18 cellular contexts compared by ENCODE assay signal in genomic region chr16:83475108-83475507, GRCh38.
A peak's percentile ranks its signal among the peaks of the same experiment; 100 is the strongest.
DNase-seq lines count a peak whose midpoint lies in the region; ATAC-seq, FAIRE-seq and TF ChIP-seq lines count a peak whose summit lies in the region.
"Had no signal": no experiment of that assay in that cellular context is flagged by ENCODE, and none has a peak within 500 bp of the region (broad histone marks: within the 10 kb centered on the region; RNA-seq: fewer than 3 reads in every experiment).

No MANE protein-coding gene starts in this region.

- TF ChIP-seq RAD21 in IMR-90 (IDR thresholded peaks at IDR 0.05; ENCODE audit: low read length): no peak
- TF ChIP-seq RAD21 in K562 (CRISPR knock-in tag; conservative IDR thresholded peaks at IDR 0.05 in 1 of 2, IDR thresholded peaks at IDR 0.05 in 1 of 2): no peak

- no peaks in the 10 kb centered on the region for H3K79me1 ChIP-seq in IMR-90 (ENCODE audit: low read depth in 1 of 2, low read length in 2 of 2)

- no peak overlapping the region for H2BK15ac ChIP-seq in IMR-90 (ENCODE audit: low read depth, low read length)

- no peak overlapping the region for H3K4me2 ChIP-seq in IMR-90 (ENCODE audit: low read depth, low read length)
- no peak overlapping the region; the same call in 1 of the 2 replicates for H3K4me2 ChIP-seq in K562 (ENCODE audit: insufficient read depth, low read length)

- DNase-seq in ELR (ENCODE audit: low read depth) (peak; percentile 42), IMR-90 (peak; percentile 35), K562 (ENCODE audit: extremely low read depth in 1 of 4, low spot score in 3 of 4) (peak in 2 of 4 experiments; percentile 13 to 17), thyroid gland (peak; percentile 6 to 24), NCI-H1930 (lab: John Stamatoyannopoulos, UW) (no peak), GM20000 (ENCODE audit: low spot score) (no peak), adrenal gland (no peak)
- DNase-seq: Caco-2; CD4-positive, CD25-positive, alpha-beta regulatory T cell; DMS153; HCEC 1CT; MM.1S; NCI-H1105; NCI-H1694 treated with DMSO at 0.1 percent for 48 hours; NCI-H774; T-helper 1 cell had no signal

- H3K79me2 ChIP-seq in K562 (ENCODE audit: control insufficient read depth, insufficient read depth, low read length): no peaks in the 10 kb centered on the region

- no peak overlapping the region for H3K56ac ChIP-seq in IMR-90 (ENCODE audit: extremely low read depth, insufficient read depth, low read length)

- H3K9me3 ChIP-seq in IMR-90 (ENCODE audit: control insufficient read depth, insufficient read depth, low read length): no peaks in the 10 kb centered on the region
- no peaks in the 10 kb centered on the region for H3K9me3 ChIP-seq in K562 (replicated peaks; ENCODE audit: control insufficient read depth, insufficient read depth, low read depth, low read length)
- H3K9me3 ChIP-seq in thyroid gland: no peaks in the 10 kb centered on the region
- H3K9me3 ChIP-seq in adrenal gland (replicated peaks in 1 of 3): no peaks in the 10 kb centered on the region
- H3K9me3 ChIP-seq: Caco-2 had no signal

- no peak overlapping the region for H2AK5ac ChIP-seq in IMR-90 (ENCODE audit: low read depth, low read length)

- no peak overlapping the region for H3K4ac ChIP-seq in IMR-90 (ENCODE audit: low read depth, low read length)

- POLR2A ChIA-PET in IMR-90 (lab: Charles Lee; ENCODE audit: unreplicated experiment): no interaction called here
- POLR2A ChIA-PET in K562 (lab: Yijun Ruan, JAX): interaction anchor here (0.6 kb wide), 1 partner anchor 13 kb away, joined by 3 read pairs; no protein-coding TSS in a partner anchor

- 0 out of 2 replicates have a peak overlapping the region, but pooled peaks have one; percentile 13 for H3K14ac ChIP-seq in IMR-90 (replicated peaks; ENCODE audit: low read depth, low read length)

- H2AFZ ChIP-seq in IMR-90 (replicated peaks; ENCODE audit: low read length, poor library complexity): no peak overlapping the region
- H2AFZ ChIP-seq in K562 (ENCODE audit: low read depth, low read length): no peak overlapping the region

- H2AK9ac ChIP-seq in IMR-90 (replicated peaks; ENCODE audit: low read depth, low read length, poor library complexity): no peak overlapping the region

- H3K4me3 ChIP-seq in IMR-90 (ENCODE audit: insufficient read depth, low read depth, low read length): no peak overlapping the region
- H3K4me3 ChIP-seq in K562: no peak overlapping the region
- no peak overlapping the region for H3K4me3 ChIP-seq in thyroid gland (replicated peaks in 1 of 3)
- no peak overlapping the region for H3K4me3 ChIP-seq in adrenal gland

- no peak overlapping the region for H2BK5ac ChIP-seq in IMR-90 (ENCODE audit: low read depth, low read length, poor library complexity, severe bottlenecking)

- TF ChIP-seq POLR2A in IMR-90 (IDR thresholded peaks at IDR 0.05; ENCODE audit: low read depth, low read length) (no peak), K562 (conservative IDR thresholded peaks at IDR 0.05) (no peak), thyroid gland (IDR thresholded peaks at IDR 0.05) (no peak), adrenal gland (IDR thresholded peaks at IDR 0.05) (no peak)

- H4K91ac ChIP-seq in IMR-90 (ENCODE audit: insufficient read depth, low read depth, low read length): no peak overlapping the region

- ATAC-seq in IMR-90 (ENCODE audit: low read depth) (no peak), K562 (peak; percentile 72)
- ATAC-seq: HepG2, SK-N-SH treated with all-trans-retinoic acid at 6 μM for 48 hours had no signal

- H3K9ac ChIP-seq in IMR-90 (ENCODE audit: low read depth, low read length) (no peak overlapping the region), K562 (ENCODE audit: insufficient read depth in 1 of 2, low read depth in 2 of 2, low read length in 2 of 2) (no peak overlapping the region)

- no peak for TF ChIP-seq EP300 in K562 (IDR thresholded peaks at IDR 0.05; ENCODE audit: low read length)

- no TSS peak for BruUV-seq in IMR-90 (replicated peaks; lab: Mats Ljungman, UMichigan)
- BruUV-seq in K562 (replicated peaks; lab: Mats Ljungman, UMichigan): no TSS peak

- no peak overlapping the region for H4K5ac ChIP-seq in IMR-90 (ENCODE audit: low read depth, low read length)

- H3K18ac ChIP-seq in IMR-90 (ENCODE audit: low read depth, low read length): no peak overlapping the region

- intact Hi-C loops in IMR-90 (cut with micrococcal nuclease) (no loop called here), K562 (cut with micrococcal nuclease) (no loop called here), thyroid gland (cut with DNase I) (no loop called here), adrenal gland (cut with DNase I) (no loop called here)

- H2BK120ac ChIP-seq in IMR-90 (ENCODE audit: low read depth, low read length): no peak overlapping the region

- H2BK20ac ChIP-seq in IMR-90 (ENCODE audit: low read depth, low read length): no peak overlapping the region

- H3K9me1 ChIP-seq in IMR-90 (ENCODE audit: insufficient read depth, low read length): no peaks in the 10 kb centered on the region
- H3K9me1 ChIP-seq in K562 (ENCODE audit: control insufficient read depth, insufficient read depth, low read length): no peaks in the 10 kb centered on the region

- no peaks in the 10 kb centered on the region for H3K36me3 ChIP-seq in IMR-90 (ENCODE audit: control insufficient read depth, insufficient read depth, low read length)
- H3K36me3 ChIP-seq in K562 (ENCODE audit: control insufficient read depth, insufficient read depth, low read length): no peaks in the 10 kb centered on the region
- no peaks in the 10 kb centered on the region for H3K36me3 ChIP-seq in thyroid gland
- no peaks in the 10 kb centered on the region for H3K36me3 ChIP-seq in adrenal gland (replicated peaks in 1 of 2)

- peak; percentile 66 for FAIRE-seq in K562 (lab: Jason Lieb, UNC)
- FAIRE-seq: HepG2 had no signal

- CTCF ChIA-PET in IMR-90 (lab: Yijun Ruan, JAX): interaction anchor here (0.5 kb wide), 1 partner anchor 326 kb away, joined by 4 read pairs; no protein-coding TSS in a partner anchor
- CTCF ChIA-PET in K562 (lab: Yijun Ruan, JAX; ENCODE audit: low intra/inter-chr PET ratio): no interaction called here

- in situ Hi-C loops in IMR-90 (cut with MboI; ENCODE audit: low sequenced_read_pairs) (no loop called here), K562 (cut with MboI) (no loop called here)

- dilution Hi-C loops in IMR-90 (cut with HindIII; ENCODE audit: low sequenced_read_pairs, unreplicated experiment): no loop called here

- no peaks in the 10 kb centered on the region for H3K27me3 ChIP-seq in IMR-90 (ENCODE audit: control insufficient read depth, insufficient read depth, low read length)
- H3K27me3 ChIP-seq in K562 (ENCODE audit: control insufficient read depth in 2 of 2, insufficient read depth in 2 of 2, low read length in 2 of 2): no peaks in the 10 kb centered on the region; a peak in 1 of 5 replicates
- H3K27me3 ChIP-seq in thyroid gland: no peaks in the 10 kb centered on the region
- no peaks in the 10 kb centered on the region for H3K27me3 ChIP-seq in adrenal gland

- TF ChIP-seq CTCF in IMR-90 (conservative IDR thresholded peaks at IDR 0.05; ENCODE audit: low read depth, low read length): no peak
- no peak for TF ChIP-seq CTCF in K562 (IDR thresholded peaks at IDR 0.05 in 2 of 3, conservative IDR thresholded peaks at IDR 0.05 in 1 of 3; ENCODE audit: insufficient read depth in 2 of 3, low read depth in 1 of 3, low read length in 3 of 3)
- TF ChIP-seq CTCF in thyroid gland (IDR thresholded peaks at IDR 0.05): no peak
- TF ChIP-seq CTCF in GM20000 (IDR thresholded peaks at IDR 0.05; ENCODE audit: extremely low read depth, missing control alignments): no peak
- no peak for TF ChIP-seq CTCF in adrenal gland (IDR thresholded peaks at IDR 0.05)

- 54% methylated on average over 3 of the region's 5 CpGs; no CpG with 5 or more reads in 1 of the 2 experiments for WGBS in IMR-90 (ENCODE audit: extremely low coverage in 2 of 2, insufficient read length in 1 of 2), 2 experiments
- 1% methylated on average over 5 of the region's 5 CpGs for WGBS in K562 (ENCODE audit: insufficient coverage, low coverage, missing lambda C conversion rate)
- WGBS in thyroid gland, 2 donors: 63 to 71% methylated on average over 5 of the region's 5 CpGs
- 57 to 83% (median 68%) methylated on average over 3 to 5 of the region's 5 CpGs for WGBS in adrenal gland, 4 donors

- H3K27ac ChIP-seq in IMR-90 (ENCODE audit: insufficient read depth, low read length) (no peak overlapping the region), K562 (ENCODE audit: extremely low read depth, low read depth, low read length) (no peak overlapping the region), thyroid gland (no peak overlapping the region), adrenal gland (no peak overlapping the region)

- peaks cover 2% of the 10 kb centered on the region; the same call in 1 of the 2 replicates for H3K4me1 ChIP-seq in IMR-90 (ENCODE audit: control insufficient read depth, insufficient read depth, low read length)
- no peaks in the 10 kb centered on the region; a peak in 1 of 5 replicates for H3K4me1 ChIP-seq in K562 (replicated peaks in 1 of 2; ENCODE audit: control insufficient read depth in 2 of 2, insufficient read depth in 2 of 2, low read length in 2 of 2)
- peaks cover 21 to 33% of the 10 kb centered on the region in 2 donors for H3K4me1 ChIP-seq in thyroid gland
- no peaks in the 10 kb centered on the region for H3K4me1 ChIP-seq in adrenal gland (replicated peaks in 1 of 2)
- H3K4me1 ChIP-seq: Caco-2 had no signal

- H4K8ac ChIP-seq in IMR-90 (ENCODE audit: low read depth in 2 of 2, low read length in 2 of 2): no peak overlapping the region

- H4K20me1 ChIP-seq in IMR-90 (ENCODE audit: insufficient read depth, low read length): no peaks in the 10 kb centered on the region; the same call in 1 of the 2 replicates
- no peaks in the 10 kb centered on the region for H4K20me1 ChIP-seq in K562 (replicated peaks; ENCODE audit: control insufficient read depth, insufficient read depth, low read length)

- H3K23ac ChIP-seq in IMR-90 (ENCODE audit: low read depth, low read length): no peak overlapping the region

TF ChIP-seq in IMR-90, 13 proteins besides CTCF, POLR2A, EP300 and RAD21 (continues in another document):
- no peak for TF ChIP-seq CHD1 (IDR thresholded peaks at IDR 0.05; ENCODE audit: low read depth, low read length)

TF ChIP-seq in K562, 482 proteins besides CTCF, POLR2A, EP300 and RAD21 (continues in another document):
- no peak for TF ChIP-seq CBX2 (IDR thresholded peaks at IDR 0.05; ENCODE audit: insufficient read depth, low read length, poor library complexity, severe bottlenecking)
- TF ChIP-seq MAFG (tag; conservative IDR thresholded peaks at IDR 0.05): peak; percentile 73
- peak; percentile 74 for TF ChIP-seq ZNF316 (IDR thresholded peaks at IDR 0.05)

Comparison
In these comparisons a context has a peak if more than half of its experiments do, and no peak if none do; other contexts are left out.
1. DNase-seq: peak in ELR (single experiment), IMR-90 (single experiment) and thyroid gland (2 of 2); none in NCI-H1930 (0 of 2), GM20000 (single experiment) and adrenal gland (0 of 7).